ENCODE assay signal across 8 cellular contexts in the genomic region with DNA sequence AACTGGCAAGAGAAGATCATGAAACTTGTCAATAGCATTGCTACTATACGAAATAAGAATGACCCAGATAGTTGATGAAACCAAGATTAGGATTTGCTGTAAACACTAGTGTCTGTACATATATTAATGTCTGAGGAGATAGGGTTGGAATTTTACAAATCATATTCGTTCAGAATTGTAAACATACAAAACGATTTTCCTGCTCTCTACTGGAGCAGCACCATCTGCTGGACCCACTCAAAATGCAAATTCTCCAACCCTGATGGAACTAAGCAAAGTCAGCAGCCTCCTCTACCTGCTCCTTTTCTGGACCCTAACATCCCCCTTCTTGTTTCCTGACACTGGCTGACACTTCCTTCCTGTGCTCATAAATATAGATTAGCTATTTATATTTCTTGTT. TPM values are rescaled to one million over a fixed set of nuclear protein-coding genes. Genes with fewer than 3 reads are reported as not detected.
DNase-seq lines count a peak whose midpoint lies in the region; ATAC-seq, FAIRE-seq and TF ChIP-seq lines count a peak whose summit lies in the region.

No MANE protein-coding gene starts in this region.

- no peaks in the 10 kb centered on the region for H3F3A ChIP-seq in SK-N-SH (replicated peaks; ENCODE audit: insufficient read depth)

- CTCF ChIA-PET in SK-N-SH (lab: Yijun Ruan, JAX) = interaction anchor here (0.8 to 1.5 kb wide), 6 partner anchors 8 to 286 kb away, joined by 3 read pairs; no protein-coding TSS in a partner anchor

- no peak for TF ChIP-seq EP300 in SK-N-SH (IDR thresholded peaks at IDR 0.05; ENCODE audit: borderline replicate concordance in 1 of 2, low read depth in 1 of 2, low read length in 1 of 2)

- no peaks in the 10 kb centered on the region for H4K20me1 ChIP-seq in SK-N-SH (ENCODE audit: insufficient read depth)
- no peaks in the 10 kb centered on the region for H4K20me1 ChIP-seq in fibroblast of lung (ENCODE audit: control insufficient read depth, extremely low read depth, insufficient read depth, low read length)

- H3K4me3 ChIP-seq in SK-N-SH (ENCODE audit: low read depth in 2 of 2, low read length in 1 of 2) (no peak overlapping the region), fibroblast of lung (replicated peaks in 1 of 4; ENCODE audit: control extremely low read depth in 1 of 4, insufficient read depth in 1 of 4, low read depth in 3 of 4, low read length in 4 of 4) (no peak overlapping the region), pancreas (no peak overlapping the region)

- H3K4me1 ChIP-seq in SK-N-SH (ENCODE audit: control insufficient read depth in 1 of 2, insufficient read depth in 2 of 2, low read depth in 1 of 2, low read length in 1 of 2) (no peaks in the 10 kb centered on the region; a peak in 1 of 4 replicates), fibroblast of lung (ENCODE audit: control insufficient read depth, extremely low read depth, insufficient read depth, low read length) (no peaks in the 10 kb centered on the region), pancreas (no peaks in the 10 kb centered on the region)

- peak; percentile 48 for ATAC-seq in GM21723 (IDR thresholded peaks at IDR 0.05; ENCODE audit: unreplicated experiment)
- peak; percentile 58 to 84 (median 80) for ATAC-seq in pancreas
- no peak for ATAC-seq in HG03097 (IDR thresholded peaks at IDR 0.05; ENCODE audit: low FRiP score, unreplicated experiment)
- no peak for ATAC-seq in GM19395 (IDR thresholded peaks at IDR 0.05; ENCODE audit: unreplicated experiment)

- no peaks in the 10 kb centered on the region for H3K9me3 ChIP-seq in SK-N-SH
- H3K9me3 ChIP-seq in fibroblast of lung (ENCODE audit: control insufficient read depth, insufficient read depth, low read depth, low read length) = no peaks in the 10 kb centered on the region
- no peaks in the 10 kb centered on the region for H3K9me3 ChIP-seq in pancreas

- no peaks in the 10 kb centered on the region for H3K9me2 ChIP-seq in SK-N-SH

- DNase-seq in EL (peak; percentile 25), SK-N-SH (peak; percentile 22), fibroblast of lung (ENCODE audit: low read depth in 2 of 2) (peak; percentile 23 to 63), pancreas (no peak), H4 (ENCODE audit: low spot score) (no peak)

- POLR2A ChIA-PET in SK-N-SH (lab: Yijun Ruan, JAX) = no interaction called here

- H3K36me3 ChIP-seq in SK-N-SH (replicated peaks in 1 of 2; ENCODE audit: control insufficient read depth in 1 of 2, insufficient read depth in 2 of 2, low read length in 1 of 2) = no peaks in the 10 kb centered on the region
- H3K36me3 ChIP-seq in fibroblast of lung (ENCODE audit: control insufficient read depth, insufficient read depth, low read length) = no peaks in the 10 kb centered on the region
- H3K36me3 ChIP-seq in pancreas = no peaks in the 10 kb centered on the region

- no peaks in the 10 kb centered on the region for H3K79me2 ChIP-seq in SK-N-SH (ENCODE audit: insufficient read depth)
- H3K79me2 ChIP-seq in fibroblast of lung (ENCODE audit: control insufficient read depth, insufficient read depth, low read length) = no peaks in the 10 kb centered on the region

- H2AFZ ChIP-seq in SK-N-SH (ENCODE audit: low read depth) = no peak overlapping the region
- H2AFZ ChIP-seq in fibroblast of lung (ENCODE audit: low read length) = no peak overlapping the region

- no peak overlapping the region for H3K27ac ChIP-seq in SK-N-SH (ENCODE audit: low read depth in 2 of 2, low read length in 1 of 2)
- H3K27ac ChIP-seq in fibroblast of lung (ENCODE audit: insufficient read depth, low read length) = no peak overlapping the region
- H3K27ac ChIP-seq in pancreas = no peak overlapping the region

- H3K27me3 ChIP-seq in SK-N-SH (ENCODE audit: insufficient read depth) (no peaks in the 10 kb centered on the region), fibroblast of lung (ENCODE audit: control insufficient read depth, insufficient read depth, low read length) (no peaks in the 10 kb centered on the region), pancreas (no peaks in the 10 kb centered on the region)

- H3K4me2 ChIP-seq in SK-N-SH = no peak overlapping the region
- H3K4me2 ChIP-seq in fibroblast of lung (ENCODE audit: extremely low read depth, insufficient read depth, low read length) = no peak overlapping the region

- 14% methylated on average over 3 of the region's 3 CpGs for WGBS in SK-N-SH (ENCODE audit: low lambda C conversion rate)
- WGBS in pancreas, 2 donors = 1% methylated on average over 3 of the region's 3 CpGs

- H3K9ac ChIP-seq in SK-N-SH = no peak overlapping the region
- H3K9ac ChIP-seq in fibroblast of lung (ENCODE audit: insufficient read depth, low read length) = no peak overlapping the region

- FAIRE-seq in pancreas (lab: Jason Lieb, UNC) = peak; percentile 17

- TF ChIP-seq CTCF in SK-N-SH (IDR thresholded peaks at IDR 0.05) = peak; percentile 57
- TF ChIP-seq CTCF in fibroblast of lung (conservative IDR thresholded peaks at IDR 0.05 in 1 of 2, IDR thresholded peaks at IDR 0.05 in 1 of 2; ENCODE audit: low read depth in 1 of 2, low read length in 2 of 2) = peak; percentile 68 to 72
- peak in 2 of 4 donors; percentile 25 to 36 for TF ChIP-seq CTCF in pancreas (IDR thresholded peaks at IDR 0.05)

- peak; percentile 62 for TF ChIP-seq RAD21 in SK-N-SH (IDR thresholded peaks at IDR 0.05; ENCODE audit: low read length)

- intact Hi-C loops in pancreas (cut with DNase I) = no loop called here

TF ChIP-seq in SK-N-SH, 30 proteins besides CTCF, POLR2A, EP300 and RAD21:
- peak; percentile 59 for TF ChIP-seq SMC3 (IDR thresholded peaks at IDR 0.05; ENCODE audit: low read depth, low read length)
- TF ChIP-seq RCOR1 (IDR thresholded peaks at IDR 0.05; ENCODE audit: low read length) = no peak

RNA-seq across cellular contexts. Expression of a gene that starts 29.4 kb away (rescaled TPM):
- polyA plus RNA-seq in SK-N-SH (2012; rRNA removed) (6.3 and 7.7 TPM in 2 replicates), fibroblast of lung (22.9 and 39.9 TPM in 2 replicates), pancreas (1 to 10 TPM; 4.8 to 7.4 TPM)
- 7.8 TPM in 2 replicates for polyA plus RNA-seq in SK-N-SH (2012; cell fraction: cytosol; rRNA removed)
- 7.5 and 10.0 TPM in 2 replicates for polyA plus RNA-seq in SK-N-SH (2012; cell fraction: nucleus; rRNA removed)
- total RNA-seq in fibroblast of lung (55.2 and 82.1 TPM in 2 replicates), pancreas (10 to 100 TPM; 10.9 to 21.6 (median 14.4) TPM)
- polyA plus RNA-seq in fibroblast of lung (2012) = 19.7 and 31.1 TPM in 2 replicates
- 12.2 and 41.5 TPM in 2 replicates for polyA minus RNA-seq in fibroblast of lung (ENCODE audit: low replicate concordance)
- total RNA-seq in H4 (2014; rRNA removed; shearing (Covaris generic)) = 8.2 and 13.0 TPM in 2 replicates

Comparison
In these comparisons a context has a peak if more than half of its experiments do, and no peak if none do; other contexts are left out.
1. DNase-seq: peak in EL (single experiment), SK-N-SH (single experiment) and fibroblast of lung (2 of 2); none in pancreas (0 of 6) and H4 (single experiment).
2. ATAC-seq: peak in GM21723 (single experiment) and pancreas (4 of 4); none in HG03097 (single experiment) and GM19395 (single experiment).